ENCODE assay signal across 15 cellular contexts in the genomic region with DNA sequence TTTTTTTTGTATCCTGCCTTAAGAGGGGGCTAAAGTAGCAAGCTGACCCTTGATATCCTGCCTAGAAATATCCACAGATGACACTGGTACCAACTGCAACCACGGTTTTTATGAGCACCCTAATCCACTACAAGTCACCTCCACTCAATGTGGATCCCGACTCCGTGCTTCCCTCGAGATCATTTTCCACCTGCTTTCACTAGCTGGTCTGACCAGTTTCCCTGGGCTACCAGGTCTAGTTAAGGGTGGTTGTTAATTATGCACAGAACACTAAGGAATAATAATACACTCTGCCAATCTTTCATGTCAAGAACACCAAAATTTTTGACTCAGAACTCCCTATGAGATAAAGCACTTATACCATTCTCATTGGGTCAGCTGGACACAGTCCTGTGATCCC.
DNase-seq lines count a peak whose midpoint lies in the region; ATAC-seq, FAIRE-seq and TF ChIP-seq lines count a peak whose summit lies in the region.
"Had no signal": no experiment of that assay in that cellular context is flagged by ENCODE, and none has a peak within 500 bp of the region (broad histone marks: within the 10 kb centered on the region; RNA-seq: fewer than 3 reads in every experiment).

No MANE protein-coding gene starts in this region.

- TF ChIP-seq EP300 in transverse colon (IDR thresholded peaks at IDR 0.05; ENCODE audit: low read depth) = no peak

- FAIRE-seq in bronchial epithelial cell (lab: Jason Lieb, UNC) = no peak

- H3K4me1 Mint-ChIP-seq in nephron = peaks cover 30% of the 10 kb centered on the region

- TF ChIP-seq POLR2A in transverse colon (IDR thresholded peaks at IDR 0.05) = no peak

- no peak for ATAC-seq in GM18498 (IDR thresholded peaks at IDR 0.05; ENCODE audit: unreplicated experiment)
- ATAC-seq in GM19035 (IDR thresholded peaks at IDR 0.05; ENCODE audit: unreplicated experiment) = no peak
- ATAC-seq: activated CD8-positive, alpha-beta T cell treated with anti-CD3 and anti-CD28 coated beads, Interleukin-2, amount 10 ng/mL, durations not matched to agents 7 days and 5 days; natural killer cell treated with Interleukin-12 subunit alpha and Interleukin-12 subunit beta and Interleukin-15 and Interleukin-18, amount 100 ng/mL, for 72 hours had no signal

- no peaks in the 10 kb centered on the region for H3K9me3 ChIP-seq in transverse colon

- H3K4me3 ChIP-seq in bronchial epithelial cell (ENCODE audit: low read depth, low read length) = no peak overlapping the region
- no peak overlapping the region for H3K4me3 ChIP-seq in transverse colon

- H3K4me1 ChIP-seq in transverse colon = peaks cover 0 to 8% (median 0%) of the 10 kb centered on the region in 4 donors

- no peak overlapping the region for H3K4me3 Mint-ChIP-seq in nephron
- H3K4me3 Mint-ChIP-seq: activated CD8-positive, alpha-beta T cell treated with anti-CD3 and anti-CD28 coated beads, Interleukin-2, amount 10 ng/mL, durations not matched to agents 7 days and 5 days; natural killer cell treated with Interleukin-12 subunit alpha and Interleukin-12 subunit beta and Interleukin-15 and Interleukin-18, amount 100 ng/mL, for 72 hours had no signal

- DNase-seq in DMS53 (lab: John Stamatoyannopoulos, UW) (peak; percentile 30), DMS53 treated with DMSO at 0.1 percent for 48 hours (lab: John Stamatoyannopoulos, UW; ENCODE audit: unreplicated experiment) (no peak), bronchial epithelial cell (ENCODE audit: low read depth) (peak; percentile 15), transverse colon (no peak), activated T-cell treated with anti-CD3 and anti-CD28 coated beads for 4 hours (no peak)
- DNase-seq: activated CD8-positive, alpha-beta T cell treated with anti-CD3 and anti-CD28 coated beads, Interleukin-2, amount 10 ng/mL, durations not matched to agents 7 days and 5 days; activated effector memory CD4-positive, alpha-beta T cell treated with anti-CD3 and anti-CD28 coated beads, Interleukin-2, amount 50 U/mL, for 16 hours; GDM1; KG1; NCI-H1105; NCI-H345 had no signal

- 90 to 92% methylated on average over 4 of the region's 4 CpGs for WGBS in transverse colon (ENCODE audit: low coverage in 1 of 2), 2 donors

- TF ChIP-seq CTCF in bronchial epithelial cell (IDR thresholded peaks at IDR 0.05; ENCODE audit: insufficient read depth, low read length, severe bottlenecking) = no peak
- TF ChIP-seq CTCF in nephron (IDR thresholded peaks at IDR 0.05; ENCODE audit: unreplicated experiment in 3 of 3) = no peak
- TF ChIP-seq CTCF in transverse colon (IDR thresholded peaks at IDR 0.05) = no peak

- H3K27ac ChIP-seq in transverse colon = peak overlapping the region in 3 of 4 donors; percentile 38 to 63 (median 39)

- intact Hi-C loops in transverse colon (cut with DNase I; ENCODE audit: low total_unique reads) = no loop called here

- no peaks in the 10 kb centered on the region for H3K36me3 ChIP-seq in bronchial epithelial cell (ENCODE audit: control insufficient read depth, insufficient read depth, low read length)
- H3K36me3 ChIP-seq in transverse colon = no peaks in the 10 kb centered on the region

- no peaks in the 10 kb centered on the region for H3K9me3 Mint-ChIP-seq in nephron
- H3K9me3 Mint-ChIP-seq: natural killer cell treated with Interleukin-12 subunit alpha and Interleukin-12 subunit beta and Interleukin-15 and Interleukin-18, amount 100 ng/mL, for 72 hours had no signal

- peaks cover 4% of the 10 kb centered on the region for H3K27me3 Mint-ChIP-seq in nephron (ENCODE audit: low read depth)
- H3K27me3 Mint-ChIP-seq: natural killer cell treated with Interleukin-12 subunit alpha and Interleukin-12 subunit beta and Interleukin-15 and Interleukin-18, amount 100 ng/mL, for 72 hours had no signal

- peak overlapping the region; percentile 91 to 93 (median 93) for H3K27ac Mint-ChIP-seq in nephron
- H3K27ac Mint-ChIP-seq: activated CD8-positive, alpha-beta T cell treated with anti-CD3 and anti-CD28 coated beads, Interleukin-2, amount 10 ng/mL, durations not matched to agents 7 days and 5 days; natural killer cell treated with Interleukin-12 subunit alpha and Interleukin-12 subunit beta and Interleukin-15 and Interleukin-18, amount 100 ng/mL, for 72 hours had no signal

- in situ Hi-C loops in transverse colon (cut with MboI; ENCODE audit: low pct_ligation_motif_present in 1 of 4, low pct_unique_long_range_greater_than_20kb in 1 of 4, low sequenced_read_pairs in 3 of 4) = no loop called here

- no peaks in the 10 kb centered on the region for H3K36me3 Mint-ChIP-seq in nephron (ENCODE audit: low read depth)
- H3K36me3 Mint-ChIP-seq: natural killer cell treated with Interleukin-12 subunit alpha and Interleukin-12 subunit beta and Interleukin-15 and Interleukin-18, amount 100 ng/mL, for 72 hours had no signal

- H3K27me3 ChIP-seq in bronchial epithelial cell (ENCODE audit: control insufficient read depth, insufficient read depth, low read length) = no peaks in the 10 kb centered on the region
- no peaks in the 10 kb centered on the region for H3K27me3 ChIP-seq in transverse colon

Comparison
In these comparisons a context has a peak if more than half of its experiments do, and no peak if none do; other contexts are left out.
1. DNase-seq: peak in DMS53 (single experiment) and bronchial epithelial cell (single experiment); none in DMS53 treated with DMSO at 0.1 percent for 48 hours (single experiment), transverse colon (single experiment) and activated T-cell treated with anti-CD3 and anti-CD28 coated beads for 4 hours (single experiment).